8 cellular contexts compared by ENCODE assay signal in the genomic region with DNA sequence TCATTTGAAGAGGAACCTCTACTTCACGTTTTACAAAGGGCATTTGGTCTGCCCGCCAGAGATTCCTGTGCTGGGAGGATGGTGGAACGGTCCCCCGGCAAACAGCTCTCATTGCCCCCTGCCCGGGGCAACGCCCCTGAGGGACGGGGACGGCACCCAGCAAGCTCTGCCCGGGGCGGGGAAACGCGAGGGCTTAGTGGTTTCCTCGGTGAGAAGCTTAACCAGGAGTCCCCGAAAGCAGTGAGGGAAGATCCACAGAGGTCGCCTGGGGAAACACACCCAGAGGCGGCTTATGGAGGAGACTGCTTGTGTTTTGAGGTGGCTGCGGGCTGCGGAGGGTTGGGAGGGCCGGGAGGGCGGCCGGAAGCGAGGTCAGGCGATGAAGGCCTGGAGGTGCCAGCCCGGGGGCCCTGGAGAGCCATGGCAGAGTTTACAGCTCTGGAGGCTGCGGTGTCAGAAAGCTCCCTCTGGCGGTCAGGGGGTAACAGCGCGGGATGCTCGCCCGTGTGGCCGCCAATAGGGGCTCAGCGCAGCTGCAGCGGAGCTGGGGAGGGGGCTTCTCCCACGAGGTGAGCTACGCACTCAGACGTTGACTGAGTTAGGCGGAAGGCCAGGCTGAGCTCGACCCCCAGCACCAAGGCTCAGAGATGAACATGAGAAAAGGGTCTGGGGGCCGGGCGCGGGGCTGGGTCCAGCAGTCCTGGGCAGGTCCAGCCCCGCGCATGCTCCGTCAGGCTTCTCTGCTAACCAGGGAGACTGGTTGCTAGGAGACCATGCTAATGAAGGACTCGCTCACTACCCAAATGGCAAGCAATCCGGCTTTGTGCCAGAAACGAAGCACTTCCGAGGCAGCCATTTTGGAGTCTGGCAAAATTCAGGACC. TPM values are rescaled to one million over a fixed set of nuclear protein-coding genes. Genes with fewer than 3 reads are reported as not detected.
DNase-seq lines count a peak whose midpoint lies in the region; ATAC-seq and TF ChIP-seq lines count a peak whose summit lies in the region.

No MANE protein-coding gene starts in this region.

- H3K27me3 Mint-ChIP-seq in activated B cell treated with CpG ODN at 0.5 μM for 24 hours = no peaks in the 10 kb centered on the region

- peaks cover 44% of the 10 kb centered on the region for H3K4me1 Mint-ChIP-seq in activated B cell treated with CpG ODN at 0.5 μM for 24 hours

- no peak for TF ChIP-seq POLR2A in spleen (IDR thresholded peaks at IDR 0.05)

- POLR2A ChIA-PET in activated B cell treated with CpG ODN at 0.5 μM for 24 hours (lab: Charles Lee) = interaction anchor here (0.8 to 1.7 kb wide), 8 partner anchors 8 to 745 kb away, joined by 3 to 47 read pairs (median 6); partner anchors contain the start of genes BSG, MADCAM1, POLRMT and RNF126

- no peaks in the 10 kb centered on the region for H3K9me3 Mint-ChIP-seq in activated B cell treated with CpG ODN at 0.5 μM for 24 hours

- ATAC-seq in GM19023 (IDR thresholded peaks at IDR 0.05; ENCODE audit: unreplicated experiment) (peak; percentile 77), HG03196 (IDR thresholded peaks at IDR 0.05; ENCODE audit: unreplicated experiment) (peak; percentile 60), activated B cell treated with CpG ODN at 0.5 μM for 24 hours (ENCODE audit: low read depth) (peak; percentile 70)

- H3K9me3 ChIP-seq in spleen = no peaks in the 10 kb centered on the region

- H3K27me3 ChIP-seq in spleen (replicated peaks in 1 of 7) = no peaks in the 10 kb centered on the region

- peaks cover 6% of the 10 kb centered on the region for H3K36me3 Mint-ChIP-seq in activated B cell treated with CpG ODN at 0.5 μM for 24 hours (ENCODE audit: low read depth)

- H3K4me3 Mint-ChIP-seq in activated B cell treated with CpG ODN at 0.5 μM for 24 hours = peak overlapping the region; percentile 95

- H3K27ac ChIP-seq in caudate nucleus (ENCODE audit: low read depth, low read length) (peak overlapping the region; percentile 98), spleen (peak overlapping the region; percentile 93 to 98 (median 95))

- TF ChIP-seq CTCF in activated B cell treated with CpG ODN at 0.5 μM for 24 hours (IDR thresholded peaks at IDR 0.05) = peak; percentile 70
- TF ChIP-seq CTCF in spleen (IDR thresholded peaks at IDR 0.05 in 8 of 11, conservative IDR thresholded peaks at IDR 0.05 in 3 of 11) = peak; percentile 97 to 100 (median 99)

- peak overlapping the region; percentile 100 for H3K27ac Mint-ChIP-seq in activated B cell treated with CpG ODN at 0.5 μM for 24 hours

- WGBS in spleen, 5 donors = 1 to 2% (median 2%) methylated on average over 44 to 48 of the region's 48 CpGs

- DNase-seq in AG20443 (ENCODE audit: low spot score) (peak; percentile 99), NCI-H226 (peak; percentile 97), activated B cell treated with CpG ODN at 0.5 μM for 24 hours (peak; percentile 91), caudate nucleus (lab: John Stamatoyannopoulos, UW) (peak; percentile 88 to 100 (median 99)), inferior parietal cortex (ENCODE audit: extremely low spot score) (peak; percentile 89), spleen (peak; percentile 98)

- H3K36me3 ChIP-seq in spleen = peaks cover 0 to 10% (median 0%) of the 10 kb centered on the region in 6 donors

- peaks cover 15 to 70% (median 50%) of the 10 kb centered on the region in 6 donors for H3K4me1 ChIP-seq in spleen

- intact Hi-C loops in activated B cell treated with CpG ODN at 0.5 μM for 24 hours (cut with micrococcal nuclease) = loop anchor here (1.0 to 10.0 kb wide), 5 partner anchors 17 to 212 kb away; partner anchors contain the start of genes BSG, CDC34, MIER2 and PLPP2
- intact Hi-C loops in spleen (cut with DNase I; ENCODE audit: low total_unique reads) = no loop called here

- H3K4me3 ChIP-seq in spleen = peak overlapping the region; percentile 89 to 100 (median 100)

- CTCF ChIA-PET in activated B cell treated with CpG ODN at 0.5 μM for 24 hours (lab: Charles Lee) = interaction anchor here (0.5 to 1.8 kb wide), 7 partner anchors 18 to 211 kb away, joined by 3 to 16 read pairs (median 4); partner anchors contain the start of genes BSG, CDC34 and MIER2

RNA-seq across cellular contexts. Expression of gene TPGS1, which starts 0.7 kb away (rescaled TPM):
- total RNA-seq in activated B cell treated with CpG ODN at 0.5 μM for 24 hours (20.3 and 23.8 TPM in 2 replicates), spleen (10 to 100 TPM; 16.1 to 23.7 (median 19.5) TPM)
- polyA plus RNA-seq in spleen = 10 to 100 TPM in 2 of 3 donors, 1 to 10 TPM in 1; 9.8 to 24.4 (median 19.4) TPM

RNA-seq across cellular contexts. Expression of gene MADCAM1, which starts 10.4 kb away (rescaled TPM):
- total RNA-seq in activated B cell treated with CpG ODN at 0.5 μM for 24 hours (0.40 and 0.76 TPM in 2 replicates), spleen (10 to 100 TPM in 3 of 7 donors, 1 to 10 TPM in 4; 5.1 to 33.6 (median 5.9) TPM)
- polyA plus RNA-seq in spleen = 10 to 100 TPM in 1 of 3 donors, 1 to 10 TPM in 2; 3.0 to 23.9 (median 3.4) TPM

RNA-seq across cellular contexts. Expression of gene CDC34, which starts 24.9 kb away (rescaled TPM):
- 19.8 and 23.1 TPM in 2 replicates for total RNA-seq in activated B cell treated with CpG ODN at 0.5 μM for 24 hours
- 10 to 100 TPM; 36.5 to 52.4 (median 48.3) TPM for total RNA-seq in spleen
- polyA plus RNA-seq in spleen = 10 to 100 TPM; 35.9 to 83.9 (median 68.7) TPM

RNA-seq across cellular contexts. Expression of gene GZMM, which starts 37.2 kb away (rescaled TPM):
- total RNA-seq in activated B cell treated with CpG ODN at 0.5 μM for 24 hours (0.22 TPM in 1 of 2 replicates, not detected in the other), spleen (10 to 100 TPM in 4 of 7 donors, 1 to 10 TPM in 3; 3.9 to 19.5 (median 13.5) TPM)
- polyA plus RNA-seq in spleen = 10 to 100 TPM in 2 of 3 donors, 1 to 10 TPM in 1; 9.4 to 19.1 (median 16.3) TPM

RNA-seq across cellular contexts. Expression of gene SHC2, which starts 45.8 kb away (rescaled TPM):
- total RNA-seq in activated B cell treated with CpG ODN at 0.5 μM for 24 hours = 0.24 TPM in 1 of 2 replicates, not detected in the other
- 10 to 100 TPM; 25.5 to 90.1 (median 43.2) TPM for total RNA-seq in spleen
- polyA plus RNA-seq in spleen = 100 to 1,000 TPM in 1 of 3 donors, 10 to 100 TPM in 2; 19.6 to 123 (median 78.5) TPM

Comparison
In these comparisons a context has a peak if more than half of its experiments do, and no peak if none do; other contexts are left out.
1. Peak in every context shown above with its lines: DNase-seq, ATAC-seq, H3K4me3 ChIP-seq and H3K27ac ChIP-seq.